ENCODE assay signal across 31 cellular contexts in the genomic region with DNA sequence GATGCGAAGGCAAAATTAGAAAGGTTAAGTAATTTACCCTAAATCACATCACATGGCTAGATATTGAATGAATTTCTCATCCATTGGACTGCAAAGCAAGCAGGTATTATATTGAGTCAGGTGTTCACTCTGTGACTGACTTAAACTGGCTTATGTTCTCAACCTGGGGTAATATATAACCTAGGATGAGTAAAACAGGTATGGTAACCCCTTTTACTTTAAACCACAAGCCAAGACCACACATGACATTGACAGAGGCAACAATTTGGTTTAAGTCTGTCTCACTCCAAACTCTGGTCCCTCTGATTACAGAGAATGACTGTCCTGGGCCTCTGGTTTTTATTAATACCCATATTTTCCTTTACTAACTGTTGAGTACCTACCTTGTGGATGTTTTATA. TPM values are rescaled to one million over a fixed set of nuclear protein-coding genes. Genes with fewer than 3 reads are reported as not detected.
DNase-seq lines count a peak whose midpoint lies in the region; ATAC-seq and TF ChIP-seq lines count a peak whose summit lies in the region.
"Had no signal": no experiment of that assay in that cellular context is flagged by ENCODE, and none has a peak within 500 bp of the region (broad histone marks: within the 10 kb centered on the region; RNA-seq: fewer than 3 reads in every experiment).

No MANE protein-coding gene starts in this region.

- WGBS in heart left ventricle, 4 donors, result 84 to 91% (median 88%) methylated on average over 1 of the region's 1 CpG

- no peaks in the 10 kb centered on the region for H3K9me3 Mint-ChIP-seq in activated CD8-positive, alpha-beta T cell treated with anti-CD3 and anti-CD28 coated beads for 36 hours
- no peaks in the 10 kb centered on the region for H3K9me3 Mint-ChIP-seq in activated CD8-positive, alpha-beta T cell treated with anti-CD3 and anti-CD28 coated beads, Interleukin-2, amount 10 ng/mL, durations not matched to agents 7 days and 5 days (ENCODE audit: insufficient read depth)
- H3K9me3 Mint-ChIP-seq: activated T-helper 1 cell treated with anti-CD3 and anti-CD28 coated beads, Interleukin-12 subunit alpha, Interleukin-12 subunit beta, Interleukin-2, Interleukin-4 antibody, amounts not matched to agents 30 ng/mL and 10 ng/mL and 1 ng/mL, durations not matched to agents 14 hours and 24 hours and 36 hours; CD8-positive, alpha-beta T cell had no signal

- peaks cover 24% of the 10 kb centered on the region for H3K27me3 Mint-ChIP-seq in activated CD8-positive, alpha-beta T cell treated with anti-CD3 and anti-CD28 coated beads for 36 hours
- peaks cover 21% of the 10 kb centered on the region for H3K27me3 Mint-ChIP-seq in activated CD8-positive, alpha-beta T cell treated with anti-CD3 and anti-CD28 coated beads, Interleukin-2, amount 10 ng/mL, durations not matched to agents 7 days and 5 days (ENCODE audit: low read depth)

- no peak for TF ChIP-seq CTCF in activated CD8-positive, alpha-beta T cell treated with anti-CD3 and anti-CD28 coated beads for 36 hours (IDR thresholded peaks at IDR 0.05)
- TF ChIP-seq CTCF in heart left ventricle (IDR thresholded peaks at IDR 0.05), result no peak

- no peaks in the 10 kb centered on the region for H3K36me3 Mint-ChIP-seq in activated CD8-positive, alpha-beta T cell treated with anti-CD3 and anti-CD28 coated beads for 36 hours (ENCODE audit: low read depth)
- no peaks in the 10 kb centered on the region for H3K36me3 Mint-ChIP-seq in activated CD8-positive, alpha-beta T cell treated with anti-CD3 and anti-CD28 coated beads, Interleukin-2, amount 10 ng/mL, durations not matched to agents 7 days and 5 days (ENCODE audit: low read depth)
- H3K36me3 Mint-ChIP-seq: CD8-positive, alpha-beta T cell had no signal

- DNase-seq in activated CD8-positive, alpha-beta T cell treated with anti-CD3 and anti-CD28 coated beads for 36 hours, result no peak
- DNase-seq in activated CD8-positive, alpha-beta T cell treated with anti-CD3 and anti-CD28 coated beads, Interleukin-2, amount 10 ng/mL, durations not matched to agents 7 days and 5 days, result no peak
- DNase-seq in mesenteric fat pad (ENCODE audit: low spot score), result no peak
- no peak for DNase-seq in stimulated activated CD4-positive, alpha-beta T cell treated with anti-CD3 and anti-CD28 coated beads, Interleukin-4, amount 100 ng/mL, for 1 hour
- DNase-seq in heart left ventricle, result no peak
- DNase-seq in glomerular visceral epithelial cell (ENCODE audit: extremely low spot score), result no peak
- DNase-seq: activated CD4-positive, alpha-beta T cell treated with anti-CD3 and anti-CD28 coated beads for 36 hours; activated naive CD4-positive, alpha-beta T cell treated with anti-CD3 and anti-CD28 coated beads, Interleukin-2, amount 50 U/mL, for 16 hours; AML-193; CD8-positive, alpha-beta T cell; cortex of kidney; GDM1; GM23248; left colon; mesenchymal stem cell; MM.1S; naive B cell; NCI-H1694 treated with DMSO at 0.1 percent for 48 hours; NCI-H2171 treated with DMSO at 0.1 percent for 48 hours; NCI-H526; occipital lobe; small intestine; stimulated activated naive CD4-positive, alpha-beta T cell treated with Interleukin-2 at 50 U/mL for 16 hours; thyroid gland had no signal

- no peak for TF ChIP-seq POLR2A in heart left ventricle (IDR thresholded peaks at IDR 0.05)

- H3K27me3 ChIP-seq in heart left ventricle, result peaks cover 0 to 8% (median 0%) of the 10 kb centered on the region in 9 donors
- H3K27me3 ChIP-seq: thyroid gland had no signal

- H3K27ac ChIP-seq in heart left ventricle, result no peak overlapping the region
- H3K27ac ChIP-seq: 22Rv1, GM23248, thyroid gland had no signal

- intact Hi-C loops in activated CD8-positive, alpha-beta T cell treated with anti-CD3 and anti-CD28 coated beads for 36 hours (cut with micrococcal nuclease), result no loop called here
- intact Hi-C loops in heart left ventricle (cut with DNase I), result no loop called here

- H3K4me3 ChIP-seq in heart left ventricle, result no peak overlapping the region
- H3K4me3 ChIP-seq: GM23248, thyroid gland had no signal

- POLR2A ChIA-PET in activated CD8-positive, alpha-beta T cell treated with anti-CD3 and anti-CD28 coated beads for 36 hours (lab: Charles Lee), result no interaction called here
- POLR2A ChIA-PET in activated CD8-positive, alpha-beta T cell treated with anti-CD3 and anti-CD28 coated beads, Interleukin-2, amount 10 ng/mL, durations not matched to agents 7 days and 5 days (lab: Charles Lee), result no interaction called here

- CTCF ChIA-PET in activated CD8-positive, alpha-beta T cell treated with anti-CD3 and anti-CD28 coated beads for 36 hours (lab: Charles Lee), result interaction anchor here (1.1 to 2.0 kb wide), 2 partner anchors 37 to 112 kb away, joined by 5 to 6 read pairs; no protein-coding TSS in a partner anchor
- CTCF ChIA-PET in activated CD8-positive, alpha-beta T cell treated with anti-CD3 and anti-CD28 coated beads, Interleukin-2, amount 10 ng/mL, durations not matched to agents 7 days and 5 days (lab: Charles Lee), result interaction anchor here (0.8 to 1.0 kb wide), 2 partner anchors 44 to 112 kb away, joined by 3 read pairs; no protein-coding TSS in a partner anchor

- no peak overlapping the region for H3K4me3 Mint-ChIP-seq in activated CD8-positive, alpha-beta T cell treated with anti-CD3 and anti-CD28 coated beads for 36 hours
- no peak overlapping the region for H3K4me3 Mint-ChIP-seq in activated CD8-positive, alpha-beta T cell treated with anti-CD3 and anti-CD28 coated beads, Interleukin-2, amount 10 ng/mL, durations not matched to agents 7 days and 5 days
- H3K4me3 Mint-ChIP-seq: activated CD4-positive, alpha-beta T cell treated with anti-CD3 and anti-CD28 coated beads for 36 hours; activated T-helper 1 cell treated with anti-CD3 and anti-CD28 coated beads, Interleukin-12 subunit alpha, Interleukin-12 subunit beta, Interleukin-2, Interleukin-4 antibody, amounts not matched to agents 30 ng/mL and 10 ng/mL and 1 ng/mL, durations not matched to agents 14 hours and 24 hours and 36 hours; CD8-positive, alpha-beta T cell; IgD-negative memory B cell; naive B cell had no signal

- no peaks in the 10 kb centered on the region for H3K4me1 Mint-ChIP-seq in activated CD8-positive, alpha-beta T cell treated with anti-CD3 and anti-CD28 coated beads for 36 hours (ENCODE audit: low read depth)
- no peaks in the 10 kb centered on the region for H3K4me1 Mint-ChIP-seq in activated CD8-positive, alpha-beta T cell treated with anti-CD3 and anti-CD28 coated beads, Interleukin-2, amount 10 ng/mL, durations not matched to agents 7 days and 5 days (ENCODE audit: low read depth)
- H3K4me1 Mint-ChIP-seq: activated CD4-positive, alpha-beta T cell treated with anti-CD3 and anti-CD28 coated beads for 36 hours; IgD-negative memory B cell; naive B cell had no signal

- H3K4me1 ChIP-seq in heart left ventricle, result no peaks in the 10 kb centered on the region
- H3K4me1 ChIP-seq: thyroid gland had no signal

- no peak overlapping the region for H3K27ac Mint-ChIP-seq in activated CD8-positive, alpha-beta T cell treated with anti-CD3 and anti-CD28 coated beads for 36 hours
- no peak overlapping the region for H3K27ac Mint-ChIP-seq in activated CD8-positive, alpha-beta T cell treated with anti-CD3 and anti-CD28 coated beads, Interleukin-2, amount 10 ng/mL, durations not matched to agents 7 days and 5 days
- H3K27ac Mint-ChIP-seq: activated CD4-positive, alpha-beta T cell treated with anti-CD3 and anti-CD28 coated beads for 36 hours; activated T-helper 1 cell treated with anti-CD3 and anti-CD28 coated beads, Interleukin-12 subunit alpha, Interleukin-12 subunit beta, Interleukin-2, Interleukin-4 antibody, amounts not matched to agents 30 ng/mL and 10 ng/mL and 1 ng/mL, durations not matched to agents 14 hours and 24 hours and 36 hours; CD8-positive, alpha-beta T cell; IgD-negative memory B cell; naive B cell had no signal

- H3K9me3 ChIP-seq in heart left ventricle, result no peaks in the 10 kb centered on the region
- H3K9me3 ChIP-seq: thyroid gland had no signal

- peak; percentile 37 for ATAC-seq in activated CD8-positive, alpha-beta T cell treated with anti-CD3 and anti-CD28 coated beads for 36 hours
- ATAC-seq in activated CD8-positive, alpha-beta T cell treated with anti-CD3 and anti-CD28 coated beads, Interleukin-2, amount 10 ng/mL, durations not matched to agents 7 days and 5 days, result no peak
- ATAC-seq in GM21619 (IDR thresholded peaks at IDR 0.05; ENCODE audit: unreplicated experiment) (peak; percentile 77), HG03097 (IDR thresholded peaks at IDR 0.05; ENCODE audit: low FRiP score, unreplicated experiment) (peak; percentile 76), heart left ventricle (no peak)
- ATAC-seq: activated CD4-positive, alpha-beta T cell treated with anti-CD3 and anti-CD28 coated beads for 36 hours; CD8-positive, alpha-beta T cell; left colon had no signal

- H3K36me3 ChIP-seq in heart left ventricle, result no peaks in the 10 kb centered on the region
- H3K36me3 ChIP-seq: thyroid gland had no signal

RNA-seq across cellular contexts. Expression of a gene that starts 33.3 kb away (rescaled TPM):
- total RNA-seq in activated CD8-positive, alpha-beta T cell treated with anti-CD3 and anti-CD28 coated beads for 36 hours, result under 1 TPM in 1 of 2 experiments, not detected in 1; 0.29 TPM
- not detected for total RNA-seq in activated CD8-positive, alpha-beta T cell treated with anti-CD3 and anti-CD28 coated beads, Interleukin-2, amount 10 ng/mL, durations not matched to agents 7 days and 5 days
- not detected for total RNA-seq in mesenteric fat pad
- 1 to 10 TPM; 1.6 to 6.8 (median 3.4) TPM for total RNA-seq in heart left ventricle
- 1 to 10 TPM in 1 of 2 donors, under 1 TPM in 1; 0.62 to 1.5 TPM for polyA plus RNA-seq in heart left ventricle
- total RNA-seq: activated T-helper 1 cell treated with anti-CD3 and anti-CD28 coated beads, Interleukin-12 subunit alpha, Interleukin-12 subunit beta, Interleukin-2, Interleukin-4 antibody, amounts not matched to agents 30 ng/mL and 10 ng/mL and 1 ng/mL, durations not matched to agents 14 hours and 24 hours and 36 hours; CD8-positive, alpha-beta T cell; GM23248; left colon; SK-MEL-5; T-helper 1 cell treated with Interleukin-12 subunit alpha and Interleukin-12 subunit beta and Interleukin-4 antibody, amounts not matched to agents 30 ng/mL and 1 ng/mL, for 36 hours had no signal
- polyA plus RNA-seq: GM23248, IgD-negative memory B cell had no signal

RNA-seq across cellular contexts. Expression of a gene that starts 47.0 kb away (rescaled TPM):
- total RNA-seq in activated CD8-positive, alpha-beta T cell treated with anti-CD3 and anti-CD28 coated beads for 36 hours, result 10 to 100 TPM; 14.3 to 15.1 TPM
- 1 to 10 TPM; 4.3 to 5.0 TPM for total RNA-seq in activated CD8-positive, alpha-beta T cell treated with anti-CD3 and anti-CD28 coated beads, Interleukin-2, amount 10 ng/mL, durations not matched to agents 7 days and 5 days
- 0.29 TPM for total RNA-seq in mesenteric fat pad
- 10 to 100 TPM in 2 of 9 donors, 1 to 10 TPM in 7; 3.2 to 12.4 (median 6.3) TPM for total RNA-seq in heart left ventricle
- 1 to 10 TPM in 1 of 2 donors, under 1 TPM in 1; 0.84 to 3.4 TPM for polyA plus RNA-seq in heart left ventricle
- total RNA-seq: GM23248 had no signal
- polyA plus RNA-seq: GM23248, IgD-negative memory B cell had no signal

Comparison
In these comparisons a context has a peak if more than half of its experiments do, and no peak if none do; other contexts are left out.
1. ATAC-seq: peak in activated CD8-positive, alpha-beta T cell treated with anti-CD3 and anti-CD28 coated beads for 36 hours (single experiment), GM21619 (single experiment) and HG03097 (single experiment); none in activated CD8-positive, alpha-beta T cell treated with anti-CD3 and anti-CD28 coated beads, Interleukin-2, amount 10 ng/mL, durations not matched to agents 7 days and 5 days (single experiment) and heart left ventricle (0 of 4).